Comparison of ENCODE assay signal across 26 cellular contexts in genomic region chr12:112468041-112468440, GRCh38.
"Had no signal": no experiment of that assay in that cellular context is flagged by ENCODE, and none has a peak within 500 bp of the region (broad histone marks: within the 10 kb centered on the region; RNA-seq: fewer than 3 reads in every experiment).

No MANE protein-coding gene starts in this region.

- H3K9me3 Mint-ChIP-seq: activated CD4-positive, alpha-beta memory T cell treated with anti-CD3 and anti-CD28 coated beads for 36 hours; activated naive CD4-positive, alpha-beta T cell treated with anti-CD3 and anti-CD28 coated beads, Interleukin-2, amount 50 U/mL, for 24 hours; activated T-helper 2 cell treated with anti-CD3 and anti-CD28 coated beads, Interferon-gamma antibody, Interleukin-2, Interleukin-4, amounts not matched to agents 10 μg/mL and 5 μg/mL and 100 μg/mL, durations not matched to agents 14 hours and 24 hours and 36 hours had no signal

- H3K4me3 ChIP-seq: hepatocyte, left ventricle myocardium inferior, lung, pancreas, prostate gland, skin epidermis, suprapubic skin, tibial artery, upper lobe of right lung had no signal

- H3K9me3 ChIP-seq: left ventricle myocardium inferior, pancreas, prostate gland, suprapubic skin, tibial artery, upper lobe of right lung had no signal

- DNase-seq: activated CD4-positive, alpha-beta memory T cell treated with anti-CD3 and anti-CD28 coated beads for 36 hours; activated CD4-positive, alpha-beta T cell treated with anti-CD3 and anti-CD28 coated beads for 48 hours; activated CD8-positive, alpha-beta memory T cell treated with anti-CD3 and anti-CD28 coated beads, Interleukin-2, amount 50 U/mL, for 4 hours; activated T-cell treated with anti-CD3 and anti-CD28 coated beads, Interleukin-2, amount 50 U/mL, for 1 hour; anterior cingulate cortex; dermis blood vessel endothelial cell; effector CD4-positive, alpha-beta T cell; islet precursor cell; left ventricle myocardium inferior; nucleus accumbens; pancreas; retina; stimulated activated CD4-positive, alpha-beta T cell treated with anti-CD3 and anti-CD28 coated beads, Interleukin-12 subunit alpha, Interleukin-12 subunit beta, amount 100 ng/mL, for 4 hours; stimulated activated CD4-positive, alpha-beta T cell treated with anti-CD3 and anti-CD28 coated beads, Interleukin-4, amount 100 ng/mL, for 1 hour; SW 1271; T-helper 2 cell; tibial artery; upper lobe of right lung had no signal

- H3K27ac Mint-ChIP-seq: activated CD4-positive, alpha-beta memory T cell treated with anti-CD3 and anti-CD28 coated beads for 36 hours; activated T-helper 2 cell treated with anti-CD3 and anti-CD28 coated beads, Interferon-gamma antibody, Interleukin-2, Interleukin-4, amounts not matched to agents 10 μg/mL and 5 μg/mL and 100 μg/mL, durations not matched to agents 14 hours and 24 hours and 36 hours had no signal

- H3K4me3 Mint-ChIP-seq: activated CD4-positive, alpha-beta memory T cell treated with anti-CD3 and anti-CD28 coated beads for 36 hours; activated naive CD4-positive, alpha-beta T cell treated with anti-CD3 and anti-CD28 coated beads, Interleukin-2, amount 50 U/mL, for 24 hours had no signal

- ATAC-seq: pancreas, sciatic nerve, upper lobe of right lung had no signal

- H3K4me1 ChIP-seq: pancreas, prostate gland, suprapubic skin, tibial artery, upper lobe of right lung had no signal

- H3K27ac ChIP-seq: hepatocyte, left ventricle myocardium inferior, pancreas, prostate gland, skin epidermis, suprapubic skin, tibial artery, upper lobe of right lung had no signal

- H3K27me3 Mint-ChIP-seq: activated CD4-positive, alpha-beta memory T cell treated with anti-CD3 and anti-CD28 coated beads for 36 hours; activated naive CD4-positive, alpha-beta T cell treated with anti-CD3 and anti-CD28 coated beads, Interleukin-2, amount 50 U/mL, for 24 hours had no signal

- H3K27me3 ChIP-seq: hepatocyte, pancreas, suprapubic skin, tibial artery, upper lobe of right lung had no signal
